1 cellular context compared by ENCODE assay signal in genomic region chr4:159283697-159284492, GRCh38.
TF ChIP-seq lines count a peak whose summit lies in the region.

No MANE protein-coding gene starts in this region.

TF ChIP-seq in GM23338, 12 proteins besides CTCF, POLR2A, EP300 and RAD21 (continued from another document):
- no peak for TF ChIP-seq ZNF462 (CRISPR knock-in tag; IDR thresholded peaks at IDR 0.05)
- no peak for TF ChIP-seq NANOG (IDR thresholded peaks at IDR 0.05; ENCODE audit: borderline replicate concordance)
- TF ChIP-seq ETS1 (IDR thresholded peaks at IDR 0.05): no peak
- no peak for TF ChIP-seq EZH2phosphoT487 (IDR thresholded peaks at IDR 0.05; ENCODE audit: unreplicated experiment)
TF ChIP-seq in GM23338: peak in this region for 0.
